Comparison of ENCODE assay signal across 16 cellular contexts in the genomic region with DNA sequence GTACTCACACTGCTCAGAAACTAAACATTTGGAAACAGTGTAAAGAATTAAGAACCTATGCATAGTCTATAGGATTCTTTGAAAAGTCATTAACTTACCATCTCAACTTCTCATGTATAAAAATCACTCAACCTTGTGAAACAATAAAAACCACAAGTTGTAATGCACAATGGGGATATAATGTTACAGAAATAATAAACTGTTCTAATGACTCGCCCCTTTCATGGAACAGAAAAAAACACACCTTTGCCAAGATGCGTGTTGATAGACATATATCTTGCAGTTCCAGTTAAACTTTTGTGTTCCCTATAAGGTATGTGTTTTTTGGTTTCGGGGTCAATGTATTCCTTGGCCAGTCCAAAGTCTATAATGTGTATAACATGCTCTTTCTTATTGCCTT. TPM values are rescaled to one million over a fixed set of nuclear protein-coding genes. Genes with fewer than 3 reads are reported as not detected.
DNase-seq lines count a peak whose midpoint lies in the region; ATAC-seq, FAIRE-seq and TF ChIP-seq lines count a peak whose summit lies in the region.
"Had no signal": no experiment of that assay in that cellular context is flagged by ENCODE, and none has a peak within 500 bp of the region (broad histone marks: within the 10 kb centered on the region; RNA-seq: fewer than 3 reads in every experiment).

No MANE protein-coding gene starts in this region.

- in situ Hi-C loops in GM12878 (cut with MboI): loop anchor here (25.0 kb wide), 1 partner anchor 449 kb away; no protein-coding TSS in a partner anchor

- no peaks in the 10 kb centered on the region for H3K9me3 ChIP-seq in GM12878 (replicated peaks; ENCODE audit: control insufficient read depth, insufficient read depth, low read length)

- H3K4me3 ChIP-seq in GM12878: no peak overlapping the region

- H3K9me3 Mint-ChIP-seq in memory B cell: no peaks in the 10 kb centered on the region

- H3K79me2 ChIP-seq in GM12878 (ENCODE audit: control insufficient read depth, insufficient read depth, low read length): no peaks in the 10 kb centered on the region

- POLR2A ChIA-PET in GM12878 (lab: Charles Lee): no interaction called here

- H3K27me3 Mint-ChIP-seq in memory B cell: no peaks in the 10 kb centered on the region

- TF ChIP-seq EP300 in Ishikawa (IDR thresholded peaks at IDR 0.05; ENCODE audit: borderline replicate concordance) (no peak), GM12878 (IDR thresholded peaks at IDR 0.05; ENCODE audit: borderline replicate concordance in 1 of 2, control insufficient read depth in 1 of 2, low read depth in 2 of 2, low read length in 2 of 2) (no peak)

- intact Hi-C loops in GM12878 (cut with micrococcal nuclease; ENCODE audit: unreplicated experiment): loop anchor here (10.0 kb wide), 1 partner anchor 171 kb away; the partner anchor contains the start of genes PCLAF and TRIP4

- RAD21 ChIA-PET in GM12878 (lab: Charles Lee; ENCODE audit: unreplicated experiment): no interaction called here

- SMC1A ChIA-PET in GM12878 (lab: Charles Lee; ENCODE audit: uncharacterized antibody, unreplicated experiment): interaction anchor here (1.2 to 1.3 kb wide), 2 partner anchors 33 to 141 kb away, joined by 3 to 4 read pairs; no protein-coding TSS in a partner anchor

- no peak for TF ChIP-seq POLR2A in GM12878 (IDR thresholded peaks at IDR 0.05; ENCODE audit: low read depth, low read length)

- FAIRE-seq in G401.6 (lab: Jason Lieb, UNC): peak; percentile 11
- FAIRE-seq in GM12878 (lab: Jason Lieb, UNC): peak; percentile 41

- WGBS in GM12878 (ENCODE audit: insufficient coverage, insufficient replicate concordance, low lambda C conversion rate, missing lambda C conversion rate): 96% methylated on average over 3 of the region's 3 CpGs

- H3K27ac ChIP-seq in GM12878 (ENCODE audit: control insufficient read depth, insufficient read depth): no peak overlapping the region
- H3K27ac ChIP-seq: C4-2B had no signal

- no peak overlapping the region for H3K4me2 ChIP-seq in GM12878 (ENCODE audit: control insufficient read depth, insufficient read depth)

- H3K27ac Mint-ChIP-seq in memory B cell: peak overlapping the region; percentile 39

- no peak overlapping the region for H3K4me3 Mint-ChIP-seq in memory B cell

- no peaks in the 10 kb centered on the region for H3K27me3 ChIP-seq in GM12878 (replicated peaks in 1 of 2; ENCODE audit: control insufficient read depth in 2 of 2, insufficient read depth in 2 of 2, low read length in 1 of 2)

- ATAC-seq in GM12878 (no peak), memory B cell (ENCODE audit: low read depth) (no peak)
- ATAC-seq: SK-N-SH treated with all-trans-retinoic acid at 6 μM for 48 hours had no signal

- TF ChIP-seq RAD21 in Ishikawa (IDR thresholded peaks at IDR 0.05; ENCODE audit: low read depth): no peak
- TF ChIP-seq RAD21 in GM12878 (IDR thresholded peaks at IDR 0.05; ENCODE audit: insufficient read depth, low read depth, low read length): no peak

- H3K9ac ChIP-seq in GM12878 (ENCODE audit: control insufficient read depth, insufficient read depth, low read length): no peak overlapping the region

- peaks cover 2 to 9% of the 10 kb centered on the region in 2 experiments; a peak in 2 of 4 replicates for H3K36me3 ChIP-seq in GM12878 (ENCODE audit: control insufficient read depth in 2 of 2, insufficient read depth in 2 of 2, low read length in 1 of 2)

- DNase-seq in GM12878 (ENCODE audit: low read depth, low spot score) (no peak), memory B cell (ENCODE audit: low spot score in 2 of 2) (no peak), HPDE6-E6E7 (ENCODE audit: extremely low spot score) (no peak), NCI-H1436 treated with DMSO at 0.1 percent for 48 hours (lab: John Stamatoyannopoulos, UW) (no peak), NCI-H1092 (lab: John Stamatoyannopoulos, UW) (no peak)
- DNase-seq: DMS 273 treated with DMSO at 0.1 percent for 48 hours, GOT3, Karpas-422, NCI-H1417, NCI-H2081, NCI-H526 treated with DMSO at 0.1 percent for 48 hours, SHP77 treated with DMSO at 0.1 percent for 48 hours had no signal

- CTCF ChIA-PET in GM12878 (lab: Yijun Ruan, JAX): no interaction called here

- no peaks in the 10 kb centered on the region for H4K20me1 ChIP-seq in GM12878 (ENCODE audit: control insufficient read depth, insufficient read depth)

- peaks cover 3% of the 10 kb centered on the region for H3K36me3 Mint-ChIP-seq in memory B cell

- TF ChIP-seq CTCF in GM12878 (IDR thresholded peaks at IDR 0.05 in 2 of 3, conservative IDR thresholded peaks at IDR 0.05 in 1 of 3; ENCODE audit: control insufficient read depth in 2 of 3, extremely low read depth in 1 of 3, insufficient read depth in 1 of 3, low read depth in 3 of 3, low read length in 3 of 3): no peak

- no peaks in the 10 kb centered on the region for H3K4me1 ChIP-seq in GM12878 (ENCODE audit: control insufficient read depth, insufficient read depth, low read length)

- BruUV-seq in GM12878 (replicated peaks; lab: Mats Ljungman, UMichigan): no TSS peak

- no peaks in the 10 kb centered on the region for H3K4me1 Mint-ChIP-seq in memory B cell

- H2AFZ ChIP-seq in GM12878 (ENCODE audit: control insufficient read depth, low read depth, low read length): no peak overlapping the region

TF ChIP-seq in Ishikawa, 13 proteins besides CTCF, POLR2A, EP300 and RAD21:
- TF ChIP-seq NFIC (IDR thresholded peaks at IDR 0.05): peak; percentile 20; the same call in 1 of the 2 replicates
- TF ChIP-seq EGR1 (IDR thresholded peaks at IDR 0.05): no peak
TF ChIP-seq in Ishikawa: peak in this region for 1.

TF ChIP-seq in GM12878, 131 proteins besides CTCF, POLR2A, EP300 and RAD21 (continues in another document):
- TF ChIP-seq MYC (IDR thresholded peaks at IDR 0.05; ENCODE audit: insufficient read depth, insufficient read length, insufficient replicate concordance, low read length, severe bottlenecking) (no peak), KDM1A (IDR thresholded peaks at IDR 0.05; ENCODE audit: borderline replicate concordance) (no peak), NBN (IDR thresholded peaks at IDR 0.05) (no peak)
- TF ChIP-seq, protein P1, sequence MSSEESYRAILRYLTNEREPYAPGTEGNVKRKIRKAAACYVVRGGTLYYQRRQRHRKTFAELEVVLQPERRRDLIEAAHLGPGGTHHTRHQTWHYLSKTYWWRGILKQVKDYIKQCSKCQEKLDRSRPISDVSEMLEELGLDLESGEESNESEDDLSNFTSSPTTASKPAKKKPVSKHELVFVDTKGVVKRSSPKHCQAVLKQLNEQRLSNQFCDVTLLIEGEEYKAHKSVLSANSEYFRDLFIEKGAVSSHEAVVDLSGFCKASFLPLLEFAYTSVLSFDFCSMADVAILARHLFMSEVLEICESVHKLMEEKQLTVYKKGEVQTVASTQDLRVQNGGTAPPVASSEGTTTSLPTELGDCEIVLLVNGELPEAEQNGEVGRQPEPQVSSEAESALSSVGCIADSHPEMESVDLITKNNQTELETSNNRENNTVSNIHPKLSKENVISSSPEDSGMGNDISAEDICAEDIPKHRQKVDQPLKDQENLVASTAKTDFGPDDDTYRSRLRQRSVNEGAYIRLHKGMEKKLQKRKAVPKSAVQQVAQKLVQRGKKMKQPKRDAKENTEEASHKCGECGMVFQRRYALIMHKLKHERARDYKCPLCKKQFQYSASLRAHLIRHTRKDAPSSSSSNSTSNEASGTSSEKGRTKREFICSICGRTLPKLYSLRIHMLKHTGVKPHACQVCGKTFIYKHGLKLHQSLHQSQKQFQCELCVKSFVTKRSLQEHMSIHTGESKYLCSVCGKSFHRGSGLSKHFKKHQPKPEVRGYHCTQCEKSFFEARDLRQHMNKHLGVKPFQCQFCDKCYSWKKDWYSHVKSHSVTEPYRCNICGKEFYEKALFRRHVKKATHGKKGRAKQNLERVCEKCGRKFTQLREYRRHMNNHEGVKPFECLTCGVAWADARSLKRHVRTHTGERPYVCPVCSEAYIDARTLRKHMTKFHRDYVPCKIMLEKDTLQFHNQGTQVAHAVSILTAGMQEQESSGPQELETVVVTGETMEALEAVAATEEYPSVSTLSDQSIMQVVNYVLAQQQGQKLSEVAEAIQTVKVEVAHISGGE (CRISPR knock-in tag; IDR thresholded peaks at IDR 0.05): no peak
- TF ChIP-seq, protein P2, sequence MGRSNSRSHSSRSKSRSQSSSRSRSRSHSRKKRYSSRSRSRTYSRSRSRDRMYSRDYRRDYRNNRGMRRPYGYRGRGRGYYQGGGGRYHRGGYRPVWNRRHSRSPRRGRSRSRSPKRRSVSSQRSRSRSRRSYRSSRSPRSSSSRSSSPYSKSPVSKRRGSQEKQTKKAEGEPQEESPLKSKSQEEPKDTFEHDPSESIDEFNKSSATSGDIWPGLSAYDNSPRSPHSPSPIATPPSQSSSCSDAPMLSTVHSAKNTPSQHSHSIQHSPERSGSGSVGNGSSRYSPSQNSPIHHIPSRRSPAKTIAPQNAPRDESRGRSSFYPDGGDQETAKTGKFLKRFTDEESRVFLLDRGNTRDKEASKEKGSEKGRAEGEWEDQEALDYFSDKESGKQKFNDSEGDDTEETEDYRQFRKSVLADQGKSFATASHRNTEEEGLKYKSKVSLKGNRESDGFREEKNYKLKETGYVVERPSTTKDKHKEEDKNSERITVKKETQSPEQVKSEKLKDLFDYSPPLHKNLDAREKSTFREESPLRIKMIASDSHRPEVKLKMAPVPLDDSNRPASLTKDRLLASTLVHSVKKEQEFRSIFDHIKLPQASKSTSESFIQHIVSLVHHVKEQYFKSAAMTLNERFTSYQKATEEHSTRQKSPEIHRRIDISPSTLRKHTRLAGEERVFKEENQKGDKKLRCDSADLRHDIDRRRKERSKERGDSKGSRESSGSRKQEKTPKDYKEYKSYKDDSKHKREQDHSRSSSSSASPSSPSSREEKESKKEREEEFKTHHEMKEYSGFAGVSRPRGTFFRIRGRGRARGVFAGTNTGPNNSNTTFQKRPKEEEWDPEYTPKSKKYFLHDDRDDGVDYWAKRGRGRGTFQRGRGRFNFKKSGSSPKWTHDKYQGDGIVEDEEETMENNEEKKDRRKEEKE (IDR thresholded peaks at IDR 0.05): no peak

RNA-seq across cellular contexts. Expression of gene PPIB, which starts 50.8 kb away (rescaled TPM):
- 92.7 and 97.9 TPM in 2 replicates for total RNA-seq in GM12878 (2013; cell fraction: nucleolus; rRNA removed)
- total RNA-seq in GM12878 (2014; rRNA removed): 336 and 349 TPM in 2 replicates
- 401 and 446 TPM in 2 replicates for total RNA-seq in GM12878 (2014; rRNA removed; fragmentation: Illumina TruSeq; extraction: Trizol)
- total RNA-seq in GM12878 (2021): 404 and 424 TPM in 2 replicates
- polyA plus RNA-seq in GM12878 (2011; ENCODE audit: low read depth): 388 TPM
- 281 and 344 TPM in 2 replicates for polyA plus RNA-seq in GM12878 (2011; rRNA removed)
- 359 and 447 TPM in 2 replicates for polyA plus RNA-seq in GM12878 (2011; cell fraction: cytosol; rRNA removed)
- polyA plus RNA-seq in GM12878 (2011; cell fraction: nucleus; rRNA removed): 184 and 201 TPM in 2 replicates
- polyA plus RNA-seq in GM12878 (2012): 477 and 571 TPM in 2 replicates
- polyA plus RNA-seq in GM12878 (2014; fragmentation: Illumina TruSeq; extraction: Trizol): 284 and 570 TPM in 2 replicates
- 100 to 1,000 TPM; 831 to 858 TPM for polyA plus RNA-seq in GM12878 (2014; fragmentation: Nextera tagmentation; extraction: Ambion mirVana)
- 393 and 399 TPM in 2 replicates for polyA plus RNA-seq in GM12878 (2014; rRNA removed)
- polyA plus RNA-seq in GM12878 (2016; fragmentation: Nextera tagmentation; extraction: Ambion mirVana): 100 to 1,000 TPM; 915 to 936 TPM
- 248 and 256 TPM in 2 replicates for polyA minus RNA-seq in GM12878 (2011; rRNA and poly(A)+ RNA removed)
- polyA minus RNA-seq in GM12878 (2011; cell fraction: cytosol; rRNA and poly(A)+ RNA removed): 100 and 121 TPM in 2 replicates
- 23.7 and 44.3 TPM in 2 replicates for polyA minus RNA-seq in GM12878 (2011; cell fraction: nucleus; rRNA and poly(A)+ RNA removed)
